ENCODE assay signal across 8 cellular contexts in the genomic region with DNA sequence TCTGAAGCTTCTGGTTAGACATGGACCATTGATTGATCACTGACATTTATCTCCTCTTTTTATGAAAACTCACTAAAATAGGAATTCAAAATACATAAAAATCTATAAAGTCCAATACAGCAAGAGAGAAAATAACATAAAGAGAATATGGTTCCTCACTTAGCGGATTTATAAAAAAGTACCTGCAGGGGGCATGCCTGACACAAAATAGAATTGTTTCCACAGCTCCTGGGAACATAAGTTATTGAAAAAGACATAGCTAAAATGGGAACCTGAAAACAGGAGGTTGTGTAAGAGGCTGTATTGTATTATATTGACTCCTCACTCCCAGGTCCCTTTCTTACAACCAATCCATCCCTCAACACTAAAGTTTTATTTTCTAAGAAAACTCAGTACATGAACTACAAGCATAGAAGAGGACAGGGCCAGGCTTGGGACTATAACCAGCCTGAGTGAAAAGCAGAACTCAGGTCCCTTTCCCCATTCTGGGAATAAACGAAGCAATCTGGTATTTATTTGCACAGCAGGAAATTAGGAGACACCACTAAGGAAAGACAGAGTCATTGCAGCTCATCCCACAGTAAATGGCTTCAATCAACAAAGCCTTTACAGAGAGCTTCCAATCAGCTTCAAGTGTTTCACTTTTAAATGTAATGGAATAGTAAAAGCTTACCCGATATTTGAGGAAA.
DNase-seq lines count a peak whose midpoint lies in the region; ATAC-seq, FAIRE-seq and TF ChIP-seq lines count a peak whose summit lies in the region.

No MANE protein-coding gene starts in this region.

- H3K27me3 ChIP-seq in SK-N-SH (ENCODE audit: insufficient read depth), result no peaks in the 10 kb centered on the region
- no peaks in the 10 kb centered on the region for H3K27me3 ChIP-seq in mesendoderm (ENCODE audit: insufficient read depth, low read length, poor library complexity)
- no peaks in the 10 kb centered on the region for H3K27me3 ChIP-seq in CD8-positive, alpha-beta T cell (ENCODE audit: insufficient read depth, low read length)

- no peak overlapping the region for H3K4me3 Mint-ChIP-seq in activated naive CD8-positive, alpha-beta T cell treated with anti-CD3 and anti-CD28 coated beads for 36 hours
- no peak overlapping the region for H3K4me3 Mint-ChIP-seq in CD8-positive, alpha-beta T cell

- CTCF ChIA-PET in SK-N-SH (lab: Yijun Ruan, JAX), result interaction anchor here (0.6 to 2.6 kb wide), 12 partner anchors 9 to 623 kb away, joined by 3 to 16 read pairs (median 3); no protein-coding TSS in a partner anchor
- CTCF ChIA-PET in CD8-positive, alpha-beta T cell (lab: Charles Lee), result interaction anchor here (0.6 kb wide), 1 partner anchor 384 kb away, joined by 3 read pairs; no protein-coding TSS in a partner anchor

- no peak overlapping the region for H2AK5ac ChIP-seq in mesendoderm (ENCODE audit: low read length)

- peak; percentile 64 for FAIRE-seq in A204.1 (lab: Jason Lieb, UNC)

- H3K27ac Mint-ChIP-seq in activated naive CD8-positive, alpha-beta T cell treated with anti-CD3 and anti-CD28 coated beads for 36 hours, result no peak overlapping the region
- H3K27ac Mint-ChIP-seq in CD8-positive, alpha-beta T cell, result no peak overlapping the region

- TF ChIP-seq CTCF in SK-N-SH (IDR thresholded peaks at IDR 0.05), result peak; percentile 54
- no peak for TF ChIP-seq CTCF in CD8-positive, alpha-beta T cell (IDR thresholded peaks at IDR 0.05)

- H3K56ac ChIP-seq in mesendoderm (ENCODE audit: low read length), result peak overlapping the region; percentile 31

- ATAC-seq in GM18868 (IDR thresholded peaks at IDR 0.05; ENCODE audit: unreplicated experiment), result peak; percentile 74
- ATAC-seq in activated CD4-positive, CD25-positive, alpha-beta regulatory T cell treated with anti-CD3 and anti-CD28 coated beads, Interleukin-2, amount 50 U/mL, for 24 hours, result no peak
- ATAC-seq in CD8-positive, alpha-beta T cell, result no peak

- peak overlapping the region; percentile 7 for H2BK15ac ChIP-seq in mesendoderm (replicated peaks; ENCODE audit: low read depth)

- no peak overlapping the region for H3K27ac ChIP-seq in SK-N-SH (ENCODE audit: low read depth in 2 of 2, low read length in 1 of 2)
- peak overlapping the region; percentile 55 for H3K27ac ChIP-seq in mesendoderm (ENCODE audit: low read depth, low read length)
- no peak overlapping the region for H3K27ac ChIP-seq in CD8-positive, alpha-beta T cell (ENCODE audit: low read depth, low read length)

- H3K36me3 Mint-ChIP-seq in activated naive CD8-positive, alpha-beta T cell treated with anti-CD3 and anti-CD28 coated beads for 36 hours, result no peaks in the 10 kb centered on the region
- H3K36me3 Mint-ChIP-seq in CD8-positive, alpha-beta T cell, result no peaks in the 10 kb centered on the region

- no peak overlapping the region for H3K4ac ChIP-seq in mesendoderm (ENCODE audit: low read depth, low read length)

- H4K8ac ChIP-seq in mesendoderm (ENCODE audit: low read depth, low read length), result no peak overlapping the region

- no peaks in the 10 kb centered on the region for H3K4me1 Mint-ChIP-seq in activated naive CD8-positive, alpha-beta T cell treated with anti-CD3 and anti-CD28 coated beads for 36 hours
- H3K4me1 Mint-ChIP-seq in CD8-positive, alpha-beta T cell (ENCODE audit: low read depth), result no peaks in the 10 kb centered on the region

- H3K18ac ChIP-seq in mesendoderm (ENCODE audit: low read length), result no peak overlapping the region

- H3K23ac ChIP-seq in mesendoderm (ENCODE audit: low read length), result no peak overlapping the region

- TF ChIP-seq EP300 in SK-N-SH (IDR thresholded peaks at IDR 0.05; ENCODE audit: borderline replicate concordance in 1 of 2, low read depth in 1 of 2, low read length in 1 of 2), result no peak

- H3K4me1 ChIP-seq in SK-N-SH (ENCODE audit: control insufficient read depth in 1 of 2, insufficient read depth in 2 of 2, low read depth in 1 of 2, low read length in 1 of 2) (peaks cover 0 to 5% of the 10 kb centered on the region in 2 experiments; a peak in 1 of 4 replicates), mesendoderm (ENCODE audit: control insufficient read depth, low read depth, low read length) (no peaks in the 10 kb centered on the region)
- no peaks in the 10 kb centered on the region for H3K4me1 ChIP-seq in CD8-positive, alpha-beta T cell (ENCODE audit: insufficient read depth, low read length)

- peak; percentile 62 for TF ChIP-seq RAD21 in SK-N-SH (IDR thresholded peaks at IDR 0.05; ENCODE audit: low read length)

- no peaks in the 10 kb centered on the region for H3K9me3 Mint-ChIP-seq in activated naive CD8-positive, alpha-beta T cell treated with anti-CD3 and anti-CD28 coated beads for 36 hours
- H3K9me3 Mint-ChIP-seq in CD8-positive, alpha-beta T cell, result no peaks in the 10 kb centered on the region

- no peak overlapping the region for H3K4me2 ChIP-seq in SK-N-SH
- no peak overlapping the region for H3K4me2 ChIP-seq in mesendoderm (ENCODE audit: low read length)

- no peaks in the 10 kb centered on the region for H3K79me1 ChIP-seq in mesendoderm (ENCODE audit: low read length)

- H3K79me2 ChIP-seq in SK-N-SH (ENCODE audit: insufficient read depth), result no peaks in the 10 kb centered on the region
- no peaks in the 10 kb centered on the region for H3K79me2 ChIP-seq in mesendoderm (ENCODE audit: control insufficient read depth, insufficient read depth, low read length)

- H2BK120ac ChIP-seq in mesendoderm (ENCODE audit: low read depth, low read length), result peak overlapping the region; percentile 61

- H4K20me1 ChIP-seq in SK-N-SH (ENCODE audit: insufficient read depth), result no peaks in the 10 kb centered on the region

- no peaks in the 10 kb centered on the region for H3K9me2 ChIP-seq in SK-N-SH

- H3F3A ChIP-seq in SK-N-SH (replicated peaks; ENCODE audit: insufficient read depth), result no peaks in the 10 kb centered on the region

- peak overlapping the region; percentile 12; the same call in 1 of the 2 replicates for H2AFZ ChIP-seq in SK-N-SH (ENCODE audit: low read depth)

- H4K5ac ChIP-seq in mesendoderm (ENCODE audit: low read length), result no peak overlapping the region

- WGBS in SK-N-SH (ENCODE audit: low lambda C conversion rate), result 27% methylated on average over 3 of the region's 3 CpGs
- WGBS in mesendoderm (ENCODE audit: extremely low coverage, insufficient coverage, low lambda C conversion rate), result no CpG with 5 or more reads among the region's 3 CpGs

- H3K36me3 ChIP-seq in SK-N-SH (replicated peaks in 1 of 2; ENCODE audit: control insufficient read depth in 1 of 2, insufficient read depth in 2 of 2, low read length in 1 of 2), result no peaks in the 10 kb centered on the region
- no peaks in the 10 kb centered on the region for H3K36me3 ChIP-seq in mesendoderm (ENCODE audit: control insufficient read depth, insufficient read depth, low read length)
- no peaks in the 10 kb centered on the region for H3K36me3 ChIP-seq in CD8-positive, alpha-beta T cell (ENCODE audit: insufficient read depth, low read length)

- no peak overlapping the region for H3K9ac ChIP-seq in SK-N-SH
- no peak overlapping the region for H3K9ac ChIP-seq in mesendoderm (ENCODE audit: low read length)

- intact Hi-C loops in CD8-positive, alpha-beta T cell (cut with DNase I, micrococcal nuclease), result loop anchor here in 1 of 2 experiments (10.0 kb wide), 1 partner anchor 300 kb away; no protein-coding TSS in a partner anchor

- H3K9me3 ChIP-seq in SK-N-SH, result no peaks in the 10 kb centered on the region
- H3K9me3 ChIP-seq in CD8-positive, alpha-beta T cell (ENCODE audit: low read length), result no peaks in the 10 kb centered on the region

- H3K4me3 ChIP-seq in SK-N-SH (ENCODE audit: low read depth in 2 of 2, low read length in 1 of 2) (no peak overlapping the region), mesendoderm (ENCODE audit: low read length) (no peak overlapping the region)
- H3K4me3 ChIP-seq in CD8-positive, alpha-beta T cell (ENCODE audit: low read depth, low read length), result no peak overlapping the region

- DNase-seq in HT1080 (ENCODE audit: low read depth), result peak; percentile 17
- DNase-seq in SK-N-SH, result peak; percentile 15
- peak; percentile 92 for DNase-seq in mesendoderm
- DNase-seq in activated naive CD8-positive, alpha-beta T cell treated with anti-CD3 and anti-CD28 coated beads for 36 hours, result no peak
- DNase-seq in CD8-positive, alpha-beta T cell, result no peak

- POLR2A ChIA-PET in SK-N-SH (lab: Yijun Ruan, JAX), result no interaction called here
- POLR2A ChIA-PET in CD8-positive, alpha-beta T cell (lab: Charles Lee), result no interaction called here

- H2BK5ac ChIP-seq in mesendoderm (ENCODE audit: low read length), result peak overlapping the region; percentile 26

- H3K27me3 Mint-ChIP-seq in activated naive CD8-positive, alpha-beta T cell treated with anti-CD3 and anti-CD28 coated beads for 36 hours, result no peaks in the 10 kb centered on the region
- H3K27me3 Mint-ChIP-seq in CD8-positive, alpha-beta T cell (ENCODE audit: low read depth), result no peaks in the 10 kb centered on the region

TF ChIP-seq in SK-N-SH, 30 proteins besides CTCF, POLR2A, EP300 and RAD21 (continues in another document):
- TF ChIP-seq MEF2A (IDR thresholded peaks at IDR 0.05; ENCODE audit: borderline replicate concordance, low read depth), result no peak
- no peak for TF ChIP-seq NFIC (IDR thresholded peaks at IDR 0.05; ENCODE audit: borderline replicate concordance)
- TF ChIP-seq, protein P1, sequence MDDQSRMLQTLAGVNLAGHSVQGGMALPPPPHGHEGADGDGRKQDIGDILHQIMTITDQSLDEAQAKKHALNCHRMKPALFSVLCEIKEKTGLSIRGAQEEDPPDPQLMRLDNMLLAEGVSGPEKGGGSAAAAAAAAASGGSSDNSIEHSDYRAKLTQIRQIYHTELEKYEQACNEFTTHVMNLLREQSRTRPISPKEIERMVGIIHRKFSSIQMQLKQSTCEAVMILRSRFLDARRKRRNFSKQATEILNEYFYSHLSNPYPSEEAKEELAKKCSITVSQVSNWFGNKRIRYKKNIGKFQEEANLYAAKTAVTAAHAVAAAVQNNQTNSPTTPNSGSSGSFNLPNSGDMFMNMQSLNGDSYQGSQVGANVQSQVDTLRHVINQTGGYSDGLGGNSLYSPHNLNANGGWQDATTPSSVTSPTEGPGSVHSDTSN (IDR thresholded peaks at IDR 0.05), result no peak
- peak; percentile 28; the same call in 1 of the 2 replicates for TF ChIP-seq SMC3 (IDR thresholded peaks at IDR 0.05; ENCODE audit: low read depth, low read length)

Comparison
In these comparisons a context has a peak if more than half of its experiments do, and no peak if none do; other contexts are left out.
1. DNase-seq: peak in HT1080 (single experiment), SK-N-SH (single experiment) and mesendoderm (single experiment); none in activated naive CD8-positive, alpha-beta T cell treated with anti-CD3 and anti-CD28 coated beads for 36 hours (single experiment) and CD8-positive, alpha-beta T cell (0 of 7).